In genomic region chr5:4520557-4520956, GRCh38 we compare ENCODE assay signal across 17 cellular contexts.
"Had no signal": no experiment of that assay in that cellular context is flagged by ENCODE, and none has a peak within 500 bp of the region (broad histone marks: within the 10 kb centered on the region; RNA-seq: fewer than 3 reads in every experiment).

No MANE protein-coding gene starts in this region.

- DNase-seq: activated CD4-positive, alpha-beta T cell treated with anti-CD3 and anti-CD28 coated beads for 1 hour; activated CD4-positive, alpha-beta T cell treated with anti-CD3 and anti-CD28 coated beads, Interleukin-2, amount 50 U/mL, for 48 hours; activated CD8-positive, alpha-beta memory T cell treated with anti-CD3 and anti-CD28 coated beads, Interleukin-2, amount 10 ng/mL, durations not matched to agents 7 days and 5 days; activated naive CD4-positive, alpha-beta T cell treated with anti-CD3 and anti-CD28 coated beads, Interleukin-2, amount 50 U/mL, for 16 hours; activated T-cell treated with anti-CD3 and anti-CD28 coated beads, Interleukin-2, amount 50 U/mL, for 24 hours; erythroblast; heart right ventricle; islet precursor cell; midbrain; right cardiac atrium; stimulated activated naive CD8-positive, alpha-beta T cell treated with anti-CD3 and anti-CD28 coated beads, Interleukin-15, Interleukin-2, amounts not matched to agents 100 U/mL and 50 U/mL, for 24 hours; trophoblast cell had no signal

- ATAC-seq: activated CD8-positive, alpha-beta memory T cell treated with anti-CD3 and anti-CD28 coated beads, Interleukin-2, amount 10 ng/mL, durations not matched to agents 7 days and 5 days; gastroesophageal sphincter; heart right ventricle; right cardiac atrium; stimulated activated naive CD8-positive, alpha-beta T cell treated with anti-CD3 and anti-CD28 coated beads, Interleukin-15, Interleukin-2, amounts not matched to agents 100 U/mL and 50 U/mL, for 24 hours had no signal

- H3K36me3 Mint-ChIP-seq: activated CD8-positive, alpha-beta memory T cell treated with anti-CD3 and anti-CD28 coated beads, Interleukin-2, amount 10 ng/mL, durations not matched to agents 7 days and 5 days had no signal

- H3K4me3 ChIP-seq: gastroesophageal sphincter, heart right ventricle, lung, prostate gland, skin epidermis had no signal

- H3K4me3 Mint-ChIP-seq: activated CD8-positive, alpha-beta memory T cell treated with anti-CD3 and anti-CD28 coated beads, Interleukin-2, amount 10 ng/mL, durations not matched to agents 7 days and 5 days; activated T-cell treated with anti-CD3 and anti-CD28 coated beads, Interleukin-2, amount 50 U/mL, for 24 hours; T-helper 2 cell treated with Interferon-gamma antibody and Interleukin-4, amounts not matched to agents 5 μg/mL and 100 μg/mL, for 36 hours had no signal

- H3K4me1 Mint-ChIP-seq: activated CD8-positive, alpha-beta memory T cell treated with anti-CD3 and anti-CD28 coated beads, Interleukin-2, amount 10 ng/mL, durations not matched to agents 7 days and 5 days had no signal

- H3K4me1 ChIP-seq: gastroesophageal sphincter, heart right ventricle had no signal

- H3K27ac Mint-ChIP-seq: activated CD8-positive, alpha-beta memory T cell treated with anti-CD3 and anti-CD28 coated beads, Interleukin-2, amount 10 ng/mL, durations not matched to agents 7 days and 5 days; activated T-cell treated with anti-CD3 and anti-CD28 coated beads, Interleukin-2, amount 50 U/mL, for 24 hours; T-helper 2 cell treated with Interferon-gamma antibody and Interleukin-4, amounts not matched to agents 5 μg/mL and 100 μg/mL, for 36 hours had no signal

- H3K27ac ChIP-seq: gastroesophageal sphincter, heart right ventricle, prostate gland, skin epidermis had no signal

- H3K9me3 ChIP-seq: gastroesophageal sphincter, heart right ventricle, prostate gland had no signal

- H3K27me3 Mint-ChIP-seq: activated CD8-positive, alpha-beta memory T cell treated with anti-CD3 and anti-CD28 coated beads, Interleukin-2, amount 10 ng/mL, durations not matched to agents 7 days and 5 days; activated T-cell treated with anti-CD3 and anti-CD28 coated beads, Interleukin-2, amount 50 U/mL, for 24 hours had no signal

- H3K36me3 ChIP-seq: gastroesophageal sphincter, heart right ventricle, prostate gland had no signal
